In genomic region chr2:68464651-68465050, GRCh38 we compare ENCODE assay signal across 14 cellular contexts.
"Had no signal": no experiment of that assay in that cellular context is flagged by ENCODE, and none has a peak within 500 bp of the region (broad histone marks: within the 10 kb centered on the region; RNA-seq: fewer than 3 reads in every experiment).

No MANE protein-coding gene starts in this region.

- H3K9me3 ChIP-seq: esophagus muscularis mucosa, mucosa of descending colon, psoas muscle, spleen, transverse colon had no signal

- DNase-seq: activated CD4-positive, CD25-positive, alpha-beta regulatory T cell treated with anti-CD3 and anti-CD28 coated beads, Interleukin-2, amount 50 U/mL, for 72 hours; amniotic stem cell; brain microvascular endothelial cell; dorsolateral prefrontal cortex; mucosa of descending colon; nephron progenitor cell; psoas muscle; spleen; stimulated activated naive CD4-positive, alpha-beta T cell; substantia nigra; transverse colon had no signal

- H3K9me3 Mint-ChIP-seq: activated naive CD4-positive, alpha-beta T cell treated with anti-CD3 and anti-CD28 coated beads, Interleukin-2, amount 50 U/mL, for 72 hours; nephron progenitor cell had no signal

- ATAC-seq: mucosa of descending colon, psoas muscle, sciatic nerve had no signal

- H3K27ac ChIP-seq: brain microvascular endothelial cell, dorsolateral prefrontal cortex, esophagus muscularis mucosa, psoas muscle, transverse colon had no signal

- H3K27me3 ChIP-seq: brain microvascular endothelial cell, dorsolateral prefrontal cortex, esophagus muscularis mucosa, spleen, transverse colon had no signal

- H3K4me3 Mint-ChIP-seq: nephron progenitor cell had no signal

- H3K36me3 ChIP-seq: brain microvascular endothelial cell, esophagus muscularis mucosa, spleen, transverse colon had no signal

- H3K4me3 ChIP-seq: dorsolateral prefrontal cortex, esophagus muscularis mucosa, mucosa of descending colon, psoas muscle, spleen, transverse colon had no signal

- H3K27ac Mint-ChIP-seq: activated naive CD4-positive, alpha-beta T cell treated with anti-CD3 and anti-CD28 coated beads, Interleukin-2, amount 50 U/mL, for 72 hours; nephron progenitor cell had no signal
